Comparison of ENCODE assay signal across 10 cellular contexts in the genomic region with DNA sequence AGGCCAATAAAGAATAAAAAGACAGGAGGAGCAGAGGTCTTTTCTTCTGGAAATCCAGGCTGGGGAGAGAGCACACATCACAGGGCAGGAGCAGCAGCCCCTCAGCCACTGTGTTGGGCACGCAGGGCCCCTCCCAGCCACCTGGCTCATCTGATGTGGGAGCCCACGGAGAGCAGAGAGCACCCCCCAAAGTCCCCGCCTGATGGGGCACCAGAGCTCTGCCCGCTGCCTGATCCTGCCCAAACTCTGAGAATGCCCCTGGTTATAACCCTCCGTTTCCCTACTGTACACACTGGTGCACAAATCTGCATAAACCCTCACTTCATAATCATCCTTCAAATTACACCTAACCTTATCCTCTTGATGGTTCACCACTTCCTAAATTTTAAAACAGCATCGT.
DNase-seq lines count a peak whose midpoint lies in the region; ATAC-seq and TF ChIP-seq lines count a peak whose summit lies in the region.
"Had no signal": no experiment of that assay in that cellular context is flagged by ENCODE, and none has a peak within 500 bp of the region (broad histone marks: within the 10 kb centered on the region; RNA-seq: fewer than 3 reads in every experiment).

No MANE protein-coding gene starts in this region.

- peaks cover 5% of the 10 kb centered on the region for H3K27me3 Mint-ChIP-seq in activated CD8-positive, alpha-beta memory T cell treated with anti-CD3 and anti-CD28 coated beads, Interleukin-2, amount 10 ng/mL, durations not matched to agents 7 days and 5 days
- H3K27me3 Mint-ChIP-seq in activated B cell treated with CpG ODN at 0.5 μM for 24 hours = peaks cover 21% of the 10 kb centered on the region
- peaks cover 3 to 6% (median 4%) of the 10 kb centered on the region in 3 donors for H3K27me3 Mint-ChIP-seq in immature natural killer cell (ENCODE audit: low read depth in 3 of 3)
- no peaks in the 10 kb centered on the region for H3K27me3 Mint-ChIP-seq in MCF 10A (ENCODE audit: insufficient read depth, unreplicated experiment)

- TF ChIP-seq CTCF in activated B cell treated with CpG ODN at 0.5 μM for 24 hours (IDR thresholded peaks at IDR 0.05) = no peak
- no peak for TF ChIP-seq CTCF in tibial artery (IDR thresholded peaks at IDR 0.05)
- TF ChIP-seq CTCF in MCF 10A (IDR thresholded peaks at IDR 0.05; ENCODE audit: unreplicated experiment) = no peak

- no TSS peak for BruUV-seq in MCF 10A (replicated peaks; lab: Mats Ljungman, UMichigan)

- POLR2A ChIA-PET in activated B cell treated with CpG ODN at 0.5 μM for 24 hours (lab: Charles Lee) (interaction anchor here (0.6 to 3.5 kb wide), 3 partner anchors 80 to 111 kb away, joined by 3 to 9 read pairs (median 4); a partner anchor contains a TSS), MCF 10A (lab: Yijun Ruan, JAX) (no interaction called here)

- H3K4me1 ChIP-seq in tibial artery = peaks cover 0 to 22% (median 13%) of the 10 kb centered on the region in 4 donors

- no peaks in the 10 kb centered on the region for H3K36me3 ChIP-seq in tibial artery

- ATAC-seq in activated CD8-positive, alpha-beta memory T cell treated with anti-CD3 and anti-CD28 coated beads, Interleukin-2, amount 10 ng/mL, durations not matched to agents 7 days and 5 days = peak; percentile 57
- ATAC-seq in activated B cell treated with CpG ODN at 0.5 μM for 24 hours (ENCODE audit: low read depth) = no peak

- no peaks in the 10 kb centered on the region for H3K27me3 ChIP-seq in tibial artery

- peak overlapping the region; percentile 73 for H3K4me3 Mint-ChIP-seq in activated CD8-positive, alpha-beta memory T cell treated with anti-CD3 and anti-CD28 coated beads, Interleukin-2, amount 10 ng/mL, durations not matched to agents 7 days and 5 days
- H3K4me3 Mint-ChIP-seq in activated B cell treated with CpG ODN at 0.5 μM for 24 hours (peak overlapping the region; percentile 32), immature natural killer cell (peak overlapping the region; percentile 75 to 89 (median 83)), MCF 10A (ENCODE audit: unreplicated experiment) (no peak overlapping the region)

- H3K27ac Mint-ChIP-seq in activated CD8-positive, alpha-beta memory T cell treated with anti-CD3 and anti-CD28 coated beads, Interleukin-2, amount 10 ng/mL, durations not matched to agents 7 days and 5 days = peak overlapping the region; percentile 100
- no peak overlapping the region for H3K27ac Mint-ChIP-seq in activated B cell treated with CpG ODN at 0.5 μM for 24 hours
- H3K27ac Mint-ChIP-seq in immature natural killer cell = peak overlapping the region; percentile 97 to 99 (median 98)
- no peak overlapping the region for H3K27ac Mint-ChIP-seq in MCF 10A (ENCODE audit: low read depth, unreplicated experiment)

- DNase-seq in activated CD8-positive, alpha-beta memory T cell treated with anti-CD3 and anti-CD28 coated beads, Interleukin-2, amount 10 ng/mL, durations not matched to agents 7 days and 5 days = peak; percentile 67
- DNase-seq in activated CD8-positive, alpha-beta memory T cell treated with anti-CD3 and anti-CD28 coated beads, Interleukin-2, amount 50 U/mL, for 48 hours = no peak
- DNase-seq in activated B cell treated with CpG ODN at 0.5 μM for 24 hours = no peak
- DNase-seq in immature natural killer cell = no peak
- DNase-seq in tibial artery = peak; percentile 10 to 37
- no peak for DNase-seq in LoVo (ENCODE audit: low spot score)
- no peak for DNase-seq in NCI-H82 treated with DMSO at 0.1 percent for 48 hours (lab: John Stamatoyannopoulos, UW; ENCODE audit: unreplicated experiment)
- no peak for DNase-seq in MCF 10A (ENCODE audit: unreplicated experiment)
- DNase-seq: ACHN; activated CD4-positive, alpha-beta T cell treated with anti-CD3 and anti-CD28 coated beads for 4 hours had no signal

- intact Hi-C loops in activated B cell treated with CpG ODN at 0.5 μM for 24 hours (cut with micrococcal nuclease) (no loop called here), tibial artery (cut with DNase I; ENCODE audit: low total_unique reads) (no loop called here), MCF 10A (cut with micrococcal nuclease) (no loop called here)

- H3K36me3 Mint-ChIP-seq in activated CD8-positive, alpha-beta memory T cell treated with anti-CD3 and anti-CD28 coated beads, Interleukin-2, amount 10 ng/mL, durations not matched to agents 7 days and 5 days = peaks cover 13% of the 10 kb centered on the region
- no peaks in the 10 kb centered on the region for H3K36me3 Mint-ChIP-seq in activated B cell treated with CpG ODN at 0.5 μM for 24 hours (ENCODE audit: low read depth)
- no peaks in the 10 kb centered on the region for H3K36me3 Mint-ChIP-seq in immature natural killer cell
- H3K36me3 Mint-ChIP-seq in MCF 10A (ENCODE audit: insufficient read depth, unreplicated experiment) = no peaks in the 10 kb centered on the region

- CTCF ChIA-PET in activated CD8-positive, alpha-beta memory T cell treated with anti-CD3 and anti-CD28 coated beads, Interleukin-2, amount 10 ng/mL, durations not matched to agents 7 days and 5 days (lab: Charles Lee) = interaction anchor here (0.9 to 2.4 kb wide), 5 partner anchors 8 to 21 kb away, joined by 3 to 18 read pairs (median 7); no protein-coding TSS in a partner anchor
- CTCF ChIA-PET in activated B cell treated with CpG ODN at 0.5 μM for 24 hours (lab: Charles Lee) (no interaction called here), MCF 10A (lab: Yijun Ruan, JAX) (no interaction called here)

- H3K4me3 ChIP-seq in tibial artery = no peak overlapping the region

- no peak overlapping the region for H3K27ac ChIP-seq in tibial artery

- peaks cover 77% of the 10 kb centered on the region for H3K4me1 Mint-ChIP-seq in activated CD8-positive, alpha-beta memory T cell treated with anti-CD3 and anti-CD28 coated beads, Interleukin-2, amount 10 ng/mL, durations not matched to agents 7 days and 5 days
- H3K4me1 Mint-ChIP-seq in activated B cell treated with CpG ODN at 0.5 μM for 24 hours (peaks cover 73% of the 10 kb centered on the region), immature natural killer cell (peaks cover 54 to 65% of the 10 kb centered on the region in 2 donors), MCF 10A (ENCODE audit: insufficient read depth, unreplicated experiment) (peaks cover 5% of the 10 kb centered on the region)

- H3K9me3 Mint-ChIP-seq in activated CD8-positive, alpha-beta memory T cell treated with anti-CD3 and anti-CD28 coated beads, Interleukin-2, amount 10 ng/mL, durations not matched to agents 7 days and 5 days (ENCODE audit: low read depth) = no peaks in the 10 kb centered on the region
- H3K9me3 Mint-ChIP-seq in activated B cell treated with CpG ODN at 0.5 μM for 24 hours (no peaks in the 10 kb centered on the region), immature natural killer cell (no peaks in the 10 kb centered on the region), MCF 10A (ENCODE audit: unreplicated experiment) (no peaks in the 10 kb centered on the region)

- no peaks in the 10 kb centered on the region for H3K9me3 ChIP-seq in tibial artery

Comparison
In these comparisons a context has a peak if more than half of its experiments do, and no peak if none do; other contexts are left out.
1. DNase-seq: peak in activated CD8-positive, alpha-beta memory T cell treated with anti-CD3 and anti-CD28 coated beads, Interleukin-2, amount 10 ng/mL, durations not matched to agents 7 days and 5 days (single experiment) and tibial artery (2 of 2); none in activated CD8-positive, alpha-beta memory T cell treated with anti-CD3 and anti-CD28 coated beads, Interleukin-2, amount 50 U/mL, for 48 hours (single experiment), activated B cell treated with CpG ODN at 0.5 μM for 24 hours (single experiment), immature natural killer cell (0 of 3), LoVo (single experiment), NCI-H82 treated with DMSO at 0.1 percent for 48 hours (single experiment) and MCF 10A (single experiment).
2. H3K27ac Mint-ChIP-seq: peak in activated CD8-positive, alpha-beta memory T cell treated with anti-CD3 and anti-CD28 coated beads, Interleukin-2, amount 10 ng/mL, durations not matched to agents 7 days and 5 days (single experiment) and immature natural killer cell (6 of 6); none in activated B cell treated with CpG ODN at 0.5 μM for 24 hours (single experiment) and MCF 10A (single experiment).